ENCODE assay signal across 28 cellular contexts in genomic region chr3:127998596-127998995, GRCh38.
"Had no signal": no experiment of that assay in that cellular context is flagged by ENCODE, and none has a peak within 500 bp of the region (broad histone marks: within the 10 kb centered on the region; RNA-seq: fewer than 3 reads in every experiment).

No MANE protein-coding gene starts in this region.

- H3K4me3 Mint-ChIP-seq: activated CD4-positive, alpha-beta T cell treated with anti-CD3 and anti-CD28 coated beads, Interleukin-2, amount 10 ng/mL, durations not matched to agents 24 days and 14 days; activated CD8-positive, alpha-beta T cell treated with anti-CD3 and anti-CD28 coated beads for 36 hours; activated naive CD4-positive, alpha-beta T cell treated with anti-CD3 and anti-CD28 coated beads for 36 hours; activated T-cell treated with anti-CD3 and anti-CD28 coated beads, Interleukin-2, amount 50 U/mL, for 4 hours; activated T-helper 1 cell treated with anti-CD3 and anti-CD28 coated beads, Interleukin-12 subunit alpha, Interleukin-12 subunit beta, Interleukin-2, Interleukin-4 antibody, amounts not matched to agents 30 ng/mL and 10 ng/mL and 1 ng/mL, durations not matched to agents 14 hours and 24 hours and 36 hours had no signal

- H3K4me1 ChIP-seq: adrenal gland, body of pancreas, breast epithelium, SJCRH30 had no signal

- H3K27me3 ChIP-seq: adrenal gland, body of pancreas, breast epithelium, SJCRH30 had no signal

- H3K27ac ChIP-seq: adrenal gland, body of pancreas, breast epithelium, SJCRH30, SK-N-MC, WERI-Rb-1 had no signal

- H3K9me3 ChIP-seq: adrenal gland, body of pancreas, breast epithelium, SJCRH30 had no signal

- H3K36me3 Mint-ChIP-seq: activated naive CD4-positive, alpha-beta T cell treated with anti-CD3 and anti-CD28 coated beads, Interleukin-2, amount 50 U/mL, for 72 hours had no signal

- FAIRE-seq: astrocyte had no signal

- H3K4me1 Mint-ChIP-seq: activated CD4-positive, alpha-beta T cell treated with anti-CD3 and anti-CD28 coated beads, Interleukin-2, amount 10 ng/mL, durations not matched to agents 24 days and 14 days had no signal

- H3K27ac Mint-ChIP-seq: activated CD4-positive, alpha-beta T cell treated with anti-CD3 and anti-CD28 coated beads, Interleukin-2, amount 10 ng/mL, durations not matched to agents 24 days and 14 days; activated CD8-positive, alpha-beta T cell treated with anti-CD3 and anti-CD28 coated beads for 36 hours; activated naive CD4-positive, alpha-beta T cell treated with anti-CD3 and anti-CD28 coated beads for 36 hours; activated naive CD4-positive, alpha-beta T cell treated with anti-CD3 and anti-CD28 coated beads, Interleukin-2, amount 50 U/mL, for 72 hours; activated T-helper 1 cell treated with anti-CD3 and anti-CD28 coated beads, Interleukin-12 subunit alpha, Interleukin-12 subunit beta, Interleukin-2, Interleukin-4 antibody, amounts not matched to agents 30 ng/mL and 10 ng/mL and 1 ng/mL, durations not matched to agents 14 hours and 24 hours and 36 hours had no signal

- H3K36me3 ChIP-seq: adrenal gland, breast epithelium, SJCRH30, WERI-Rb-1 had no signal

- ATAC-seq: activated CD8-positive, alpha-beta T cell treated with anti-CD3 and anti-CD28 coated beads for 36 hours; activated naive CD4-positive, alpha-beta T cell treated with anti-CD3 and anti-CD28 coated beads, Interleukin-2, amount 50 U/mL, for 72 hours; activated T-cell treated with anti-CD3 and anti-CD28 coated beads, Interleukin-2, amount 50 U/mL, for 4 hours; body of pancreas had no signal

- DNase-seq: activated CD4-positive, alpha-beta T cell treated with anti-CD3 and anti-CD28 coated beads, Interleukin-2, amount 10 ng/mL, durations not matched to agents 24 days and 14 days; activated CD4-positive, alpha-beta T cell treated with anti-CD3 and anti-CD28 coated beads, Interleukin-2, amount 50 U/mL, for 4 hours; activated CD8-positive, alpha-beta T cell treated with anti-CD3 and anti-CD28 coated beads for 36 hours; activated gamma-delta T cell treated with Interleukin-2 at 50 U/mL for 16 hours; activated naive CD4-positive, alpha-beta T cell treated with anti-CD3 and anti-CD28 coated beads for 36 hours; activated T-cell treated with anti-CD3 and anti-CD28 coated beads for 4 hours; activated T-cell treated with anti-CD3 and anti-CD28 coated beads, Interleukin-2, amount 50 U/mL, for 4 hours; Kasumi-1; KG1; MM.1S; MV-4-11; NCI-H1436 treated with DMSO at 0.1 percent for 48 hours; NCI-H187; NCI-H2029 treated with DMSO at 0.1 percent for 48 hours; NCI-H2107; NCI-H2171; NCI-H446; NCI-H526 treated with DMSO at 0.1 percent for 48 hours; T1000; WERI-Rb-1 had no signal

- H3K27me3 Mint-ChIP-seq: activated CD8-positive, alpha-beta T cell treated with anti-CD3 and anti-CD28 coated beads for 36 hours had no signal

- H3K4me3 ChIP-seq: adrenal gland, body of pancreas, breast epithelium, SJCRH30, SK-N-MC had no signal

- H3K9me3 Mint-ChIP-seq: activated CD4-positive, alpha-beta T cell treated with anti-CD3 and anti-CD28 coated beads, Interleukin-2, amount 10 ng/mL, durations not matched to agents 24 days and 14 days; activated CD8-positive, alpha-beta T cell treated with anti-CD3 and anti-CD28 coated beads for 36 hours; activated naive CD4-positive, alpha-beta T cell treated with anti-CD3 and anti-CD28 coated beads for 36 hours; activated naive CD4-positive, alpha-beta T cell treated with anti-CD3 and anti-CD28 coated beads, Interleukin-2, amount 50 U/mL, for 72 hours; activated T-cell treated with anti-CD3 and anti-CD28 coated beads, Interleukin-2, amount 50 U/mL, for 4 hours; activated T-helper 1 cell treated with anti-CD3 and anti-CD28 coated beads, Interleukin-12 subunit alpha, Interleukin-12 subunit beta, Interleukin-2, Interleukin-4 antibody, amounts not matched to agents 30 ng/mL and 10 ng/mL and 1 ng/mL, durations not matched to agents 14 hours and 24 hours and 36 hours had no signal
